In the genomic region with DNA sequence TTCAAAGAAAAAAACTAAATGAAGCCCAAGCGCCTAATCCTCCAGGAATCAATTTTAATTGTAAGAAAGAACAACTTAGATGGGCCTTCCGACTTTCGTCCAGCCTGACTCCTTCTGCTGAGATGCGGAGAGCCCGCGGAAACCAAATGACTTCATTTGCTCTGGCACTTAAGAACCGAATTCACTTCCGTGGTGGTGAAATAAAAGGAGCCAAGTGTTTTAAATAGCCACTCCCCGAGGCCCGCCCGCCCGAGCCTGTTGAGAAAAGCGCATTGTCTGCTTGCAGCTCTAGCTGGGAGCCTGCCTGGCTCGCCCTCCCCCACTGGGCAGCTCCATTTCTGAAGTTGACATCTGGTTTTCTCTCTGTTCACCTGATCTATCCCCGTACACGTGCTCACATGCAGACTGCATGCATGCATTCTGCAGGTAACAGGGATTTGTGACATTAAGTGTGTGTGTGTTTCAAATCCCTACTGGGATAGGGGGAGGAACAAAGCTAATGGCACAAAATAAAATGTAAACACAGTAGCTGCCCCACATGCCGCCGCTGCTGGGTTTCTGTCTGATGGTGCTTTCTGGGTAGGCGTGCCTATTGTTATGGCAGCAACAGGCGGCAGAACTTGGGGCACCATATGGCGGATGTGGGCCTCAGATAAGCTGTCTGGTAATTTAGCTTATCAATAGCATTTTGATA, we compare ENCODE assay signal across 8 cellular contexts. TPM values are rescaled to one million over a fixed set of nuclear protein-coding genes. Genes with fewer than 3 reads are reported as not detected.
DNase-seq lines count a peak whose midpoint lies in the region; ATAC-seq lines count a peak whose summit lies in the region.

No MANE protein-coding gene starts in this region.

- H3K4me1 Mint-ChIP-seq in activated CD4-positive, alpha-beta memory T cell treated with anti-CD3 and anti-CD28 coated beads, Interleukin-2, amount 10 ng/mL, durations not matched to agents 7 days and 5 days = peaks cover 9% of the 10 kb centered on the region

- no peak overlapping the region for H3K27ac Mint-ChIP-seq in activated CD4-positive, alpha-beta memory T cell treated with anti-CD3 and anti-CD28 coated beads, Interleukin-2, amount 10 ng/mL, durations not matched to agents 7 days and 5 days

- ATAC-seq in HG02588 (IDR thresholded peaks at IDR 0.05; ENCODE audit: unreplicated experiment) = no peak
- ATAC-seq in GM21786 (IDR thresholded peaks at IDR 0.05; ENCODE audit: unreplicated experiment) = no peak

- peak overlapping the region; percentile 36; the same call in 1 of the 2 replicates for H3K9ac ChIP-seq in ES-I3 (ENCODE audit: low read depth, low read length)

- H3K9me3 ChIP-seq in ES-I3 (ENCODE audit: control insufficient read depth, insufficient read depth, low read length) = no peaks in the 10 kb centered on the region

- POLR2A ChIA-PET in activated CD4-positive, alpha-beta memory T cell treated with anti-CD3 and anti-CD28 coated beads, Interleukin-2, amount 10 ng/mL, durations not matched to agents 7 days and 5 days (lab: Charles Lee) = no interaction called here

- H3K9me3 Mint-ChIP-seq in activated CD4-positive, alpha-beta memory T cell treated with anti-CD3 and anti-CD28 coated beads, Interleukin-2, amount 10 ng/mL, durations not matched to agents 7 days and 5 days = no peaks in the 10 kb centered on the region

- H3K4me3 Mint-ChIP-seq in activated CD4-positive, alpha-beta memory T cell treated with anti-CD3 and anti-CD28 coated beads, Interleukin-2, amount 10 ng/mL, durations not matched to agents 7 days and 5 days = no peak overlapping the region

- H3K36me3 Mint-ChIP-seq in activated CD4-positive, alpha-beta memory T cell treated with anti-CD3 and anti-CD28 coated beads, Interleukin-2, amount 10 ng/mL, durations not matched to agents 7 days and 5 days (ENCODE audit: low read depth) = no peaks in the 10 kb centered on the region

- H3K36me3 ChIP-seq in ES-I3 (ENCODE audit: insufficient read depth, low read length) = no peaks in the 10 kb centered on the region

- CTCF ChIA-PET in activated CD4-positive, alpha-beta memory T cell treated with anti-CD3 and anti-CD28 coated beads, Interleukin-2, amount 10 ng/mL, durations not matched to agents 7 days and 5 days (lab: Charles Lee) = no interaction called here

- H3K4me1 ChIP-seq in ES-I3 (ENCODE audit: insufficient read depth, low read length) = peaks cover 68% of the 10 kb centered on the region

- H3K27me3 Mint-ChIP-seq in activated CD4-positive, alpha-beta memory T cell treated with anti-CD3 and anti-CD28 coated beads, Interleukin-2, amount 10 ng/mL, durations not matched to agents 7 days and 5 days = peaks cover 87% of the 10 kb centered on the region

- peak; percentile 96 for DNase-seq in NCI-H2029 (lab: John Stamatoyannopoulos, UW)
- peak; percentile 24 for DNase-seq in activated CD4-positive, alpha-beta memory T cell treated with anti-CD3 and anti-CD28 coated beads, Interleukin-2, amount 10 ng/mL, durations not matched to agents 7 days and 5 days
- peak; percentile 81 for DNase-seq in glomerular visceral epithelial cell (ENCODE audit: extremely low spot score)
- peak; percentile 73 for DNase-seq in occipital lobe (lab: John Stamatoyannopoulos, UW)
- DNase-seq in activated CD4-positive, CD25-positive, alpha-beta regulatory T cell treated with anti-CD3 and anti-CD28 coated beads, Interleukin-2, amount 50 U/mL, for 72 hours = no peak

RNA-seq across cellular contexts. Expression of gene TEAD1, which starts 6.2 kb away (rescaled TPM):
- total RNA-seq in activated CD4-positive, alpha-beta memory T cell treated with anti-CD3 and anti-CD28 coated beads, Interleukin-2, amount 10 ng/mL, durations not matched to agents 7 days and 5 days = 1 to 10 TPM in 1 of 2 experiments, under 1 TPM in 1; 0.98 to 1.0 TPM
- 25.7 TPM for total RNA-seq in occipital lobe

Comparison
In these comparisons a context has a peak if more than half of its experiments do, and no peak if none do; other contexts are left out.
1. RNA of gene TEAD1, which starts 6.2 kb away (total RNA-seq): 25.7 TPM in occipital lobe (single experiment); 0.98 to 1.0 TPM in activated CD4-positive, alpha-beta memory T cell treated with anti-CD3 and anti-CD28 coated beads, Interleukin-2, amount 10 ng/mL, durations not matched to agents 7 days and 5 days; every median in the first group is over 10 times any median in the second.